In the genomic region with DNA sequence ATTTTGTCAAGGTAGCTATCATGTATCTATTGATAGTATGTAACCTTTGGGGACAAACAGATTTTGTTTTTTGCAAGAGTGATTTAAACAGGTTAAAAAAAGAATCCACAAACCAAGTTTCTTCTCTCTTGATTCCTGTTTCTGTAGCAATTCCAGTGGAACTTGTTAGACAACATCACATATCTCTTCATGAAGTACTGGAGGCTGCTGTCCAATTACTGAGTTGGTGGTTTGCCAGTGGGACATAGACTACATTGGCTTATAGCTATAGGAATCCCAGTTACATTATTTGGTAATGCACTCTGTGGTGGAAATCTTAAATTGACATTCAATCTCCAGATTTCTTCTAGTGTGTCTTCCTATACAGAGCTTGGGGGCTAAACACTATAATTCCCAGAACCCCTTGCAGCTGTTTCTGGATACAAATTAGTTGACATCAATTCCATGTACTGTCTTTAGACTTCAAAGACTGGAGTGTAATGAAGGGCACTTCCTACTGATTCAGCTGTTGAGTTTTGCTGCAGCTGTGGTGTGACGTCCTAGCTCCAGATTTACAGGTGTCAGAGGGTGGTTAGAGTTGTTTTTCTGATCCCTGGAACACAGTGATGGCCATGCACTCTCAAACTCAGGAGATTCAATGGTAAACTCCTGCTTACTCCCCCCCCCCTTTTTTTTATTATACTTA, we compare ENCODE assay signal across 19 cellular contexts. TPM values are rescaled to one million over a fixed set of nuclear protein-coding genes. Genes with fewer than 3 reads are reported as not detected.
DNase-seq lines count a peak whose midpoint lies in the region; ATAC-seq, FAIRE-seq and TF ChIP-seq lines count a peak whose summit lies in the region.
"Had no signal": no experiment of that assay in that cellular context is flagged by ENCODE, and none has a peak within 500 bp of the region (broad histone marks: within the 10 kb centered on the region; RNA-seq: fewer than 3 reads in every experiment).

No MANE protein-coding gene starts in this region.

- no peaks in the 10 kb centered on the region for H3K36me3 ChIP-seq in bronchial epithelial cell (ENCODE audit: control insufficient read depth, insufficient read depth, low read length)
- H3K36me3 ChIP-seq in prostate gland = no peaks in the 10 kb centered on the region
- no peaks in the 10 kb centered on the region for H3K36me3 ChIP-seq in hepatocyte (replicated peaks; ENCODE audit: insufficient read depth, low read depth)
- H3K36me3 ChIP-seq: BE2C, HAP-1, Peyer's patch had no signal

- no peaks in the 10 kb centered on the region for H3K4me1 ChIP-seq in prostate gland (replicated peaks)
- no peaks in the 10 kb centered on the region for H3K4me1 ChIP-seq in hepatocyte (ENCODE audit: insufficient read depth)
- H3K4me1 ChIP-seq: BE2C, HAP-1, Peyer's patch had no signal

- intact Hi-C loops in prostate gland (cut with DNase I) = no loop called here

- TF ChIP-seq POLR2A in prostate gland (IDR thresholded peaks at IDR 0.05) = no peak

- TF ChIP-seq RAD21 in Ishikawa (IDR thresholded peaks at IDR 0.05; ENCODE audit: low read depth) = no peak

- no peak for TF ChIP-seq EP300 in Ishikawa (IDR thresholded peaks at IDR 0.05; ENCODE audit: borderline replicate concordance)

- H3K27ac ChIP-seq in prostate gland (peak overlapping the region in 1 of 2 donors; percentile 36), hepatocyte (no peak overlapping the region)
- H3K27ac ChIP-seq: Peyer's patch had no signal

- H3K9me3 ChIP-seq in prostate gland = no peaks in the 10 kb centered on the region
- no peaks in the 10 kb centered on the region for H3K9me3 ChIP-seq in hepatocyte (ENCODE audit: low read depth)
- H3K9me3 ChIP-seq: BE2C, HAP-1, Peyer's patch had no signal

- WGBS in prostate gland = 47% methylated on average over 1 of the region's 1 CpG
- WGBS in hepatocyte (ENCODE audit: low lambda C conversion rate, missing lambda C conversion rate) = 86% methylated on average over 1 of the region's 1 CpG

- H3K4me3 ChIP-seq in bronchial epithelial cell (ENCODE audit: low read depth, low read length) = no peak overlapping the region
- H3K4me3 ChIP-seq in prostate gland = no peak overlapping the region
- no peak overlapping the region for H3K4me3 ChIP-seq in hepatocyte
- H3K4me3 ChIP-seq: GM23338, HAP-1, Peyer's patch had no signal

- no peak for FAIRE-seq in bronchial epithelial cell (lab: Jason Lieb, UNC)
- FAIRE-seq: GM18507, HepG2 had no signal

- H3K9me2 ChIP-seq in hepatocyte (replicated peaks; ENCODE audit: insufficient read depth) = no peaks in the 10 kb centered on the region

- ATAC-seq in HG02610 (IDR thresholded peaks at IDR 0.05; ENCODE audit: unreplicated experiment) = no peak
- ATAC-seq: GM23338, HepG2 had no signal

- no peaks in the 10 kb centered on the region for H3K79me2 ChIP-seq in hepatocyte

- H4K20me1 ChIP-seq in hepatocyte (ENCODE audit: insufficient read depth, poor library complexity, severe bottlenecking) = no peaks in the 10 kb centered on the region

- no peak overlapping the region for H2AFZ ChIP-seq in hepatocyte
- H2AFZ ChIP-seq: GM23338 had no signal

- H3K27me3 ChIP-seq in bronchial epithelial cell (ENCODE audit: control insufficient read depth, insufficient read depth, low read length) (no peaks in the 10 kb centered on the region), prostate gland (replicated peaks; ENCODE audit: insufficient read depth) (no peaks in the 10 kb centered on the region), hepatocyte (no peaks in the 10 kb centered on the region)
- H3K27me3 ChIP-seq: BE2C, Peyer's patch had no signal

- no peak for TF ChIP-seq CTCF in bronchial epithelial cell (IDR thresholded peaks at IDR 0.05; ENCODE audit: insufficient read depth, low read length, severe bottlenecking)
- TF ChIP-seq CTCF in prostate gland (IDR thresholded peaks at IDR 0.05) = no peak
- no peak for TF ChIP-seq CTCF in hepatocyte (IDR thresholded peaks at IDR 0.05; ENCODE audit: poor library complexity)

- DNase-seq in NAMALWA (ENCODE audit: low spot score) (peak; percentile 55), bronchial epithelial cell (ENCODE audit: low read depth) (peak; percentile 45), prostate gland (ENCODE audit: low spot score) (peak; percentile 81), NCI-H2196 treated with DMSO at 0.1 percent for 48 hours (lab: John Stamatoyannopoulos, UW; ENCODE audit: unreplicated experiment) (no peak), hepatocyte (ENCODE audit: low spot score) (no peak)
- DNase-seq: BE2C, DMS79 treated with DMSO at 0.1 percent for 48 hours, KG1, NCI-H1417, NCI-H187, NCI-H2107, NCI-H69, Peyer's patch had no signal

- no peak overlapping the region for H3K4me2 ChIP-seq in hepatocyte
- H3K4me2 ChIP-seq: GM23338 had no signal

TF ChIP-seq in Ishikawa, 13 proteins besides CTCF, POLR2A, EP300 and RAD21:
- TF ChIP-seq, protein P1, sequence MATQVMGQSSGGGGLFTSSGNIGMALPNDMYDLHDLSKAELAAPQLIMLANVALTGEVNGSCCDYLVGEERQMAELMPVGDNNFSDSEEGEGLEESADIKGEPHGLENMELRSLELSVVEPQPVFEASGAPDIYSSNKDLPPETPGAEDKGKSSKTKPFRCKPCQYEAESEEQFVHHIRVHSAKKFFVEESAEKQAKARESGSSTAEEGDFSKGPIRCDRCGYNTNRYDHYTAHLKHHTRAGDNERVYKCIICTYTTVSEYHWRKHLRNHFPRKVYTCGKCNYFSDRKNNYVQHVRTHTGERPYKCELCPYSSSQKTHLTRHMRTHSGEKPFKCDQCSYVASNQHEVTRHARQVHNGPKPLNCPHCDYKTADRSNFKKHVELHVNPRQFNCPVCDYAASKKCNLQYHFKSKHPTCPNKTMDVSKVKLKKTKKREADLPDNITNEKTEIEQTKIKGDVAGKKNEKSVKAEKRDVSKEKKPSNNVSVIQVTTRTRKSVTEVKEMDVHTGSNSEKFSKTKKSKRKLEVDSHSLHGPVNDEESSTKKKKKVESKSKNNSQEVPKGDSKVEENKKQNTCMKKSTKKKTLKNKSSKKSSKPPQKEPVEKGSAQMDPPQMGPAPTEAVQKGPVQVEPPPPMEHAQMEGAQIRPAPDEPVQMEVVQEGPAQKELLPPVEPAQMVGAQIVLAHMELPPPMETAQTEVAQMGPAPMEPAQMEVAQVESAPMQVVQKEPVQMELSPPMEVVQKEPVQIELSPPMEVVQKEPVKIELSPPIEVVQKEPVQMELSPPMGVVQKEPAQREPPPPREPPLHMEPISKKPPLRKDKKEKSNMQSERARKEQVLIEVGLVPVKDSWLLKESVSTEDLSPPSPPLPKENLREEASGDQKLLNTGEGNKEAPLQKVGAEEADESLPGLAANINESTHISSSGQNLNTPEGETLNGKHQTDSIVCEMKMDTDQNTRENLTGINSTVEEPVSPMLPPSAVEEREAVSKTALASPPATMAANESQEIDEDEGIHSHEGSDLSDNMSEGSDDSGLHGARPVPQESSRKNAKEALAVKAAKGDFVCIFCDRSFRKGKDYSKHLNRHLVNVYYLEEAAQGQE (IDR thresholded peaks at IDR 0.05; ENCODE audit: low read depth) = peak; percentile 66
- TF ChIP-seq CEBPB (IDR thresholded peaks at IDR 0.05) = no peak

RNA-seq across cellular contexts. Expression of a gene that starts 29.4 kb away (rescaled TPM):
- total RNA-seq in bronchial epithelial cell (7.4 and 9.7 TPM in 2 replicates), prostate gland (10 to 100 TPM in 1 of 2 donors, 1 to 10 TPM in 1; 6.5 to 14.1 TPM), hepatocyte (10.7 and 12.8 TPM in 2 replicates)
- 14.4 and 15.3 TPM in 2 replicates for polyA plus RNA-seq in hepatocyte

RNA-seq across cellular contexts. Expression of a gene that starts 59.6 kb away (rescaled TPM):
- 24.5 and 28.4 TPM in 2 replicates for total RNA-seq in bronchial epithelial cell
- 10 to 100 TPM; 15.9 to 26.1 TPM for total RNA-seq in prostate gland
- total RNA-seq in hepatocyte = 43.6 and 44.7 TPM in 2 replicates
- 34.4 and 37.8 TPM in 2 replicates for polyA plus RNA-seq in hepatocyte

Comparison
In these comparisons a context has a peak if more than half of its experiments do, and no peak if none do; other contexts are left out.
1. DNase-seq: peak in NAMALWA (single experiment), bronchial epithelial cell (single experiment) and prostate gland (single experiment); none in NCI-H2196 treated with DMSO at 0.1 percent for 48 hours (single experiment) and hepatocyte (single experiment).